9 cellular contexts compared by ENCODE assay signal in the genomic region with DNA sequence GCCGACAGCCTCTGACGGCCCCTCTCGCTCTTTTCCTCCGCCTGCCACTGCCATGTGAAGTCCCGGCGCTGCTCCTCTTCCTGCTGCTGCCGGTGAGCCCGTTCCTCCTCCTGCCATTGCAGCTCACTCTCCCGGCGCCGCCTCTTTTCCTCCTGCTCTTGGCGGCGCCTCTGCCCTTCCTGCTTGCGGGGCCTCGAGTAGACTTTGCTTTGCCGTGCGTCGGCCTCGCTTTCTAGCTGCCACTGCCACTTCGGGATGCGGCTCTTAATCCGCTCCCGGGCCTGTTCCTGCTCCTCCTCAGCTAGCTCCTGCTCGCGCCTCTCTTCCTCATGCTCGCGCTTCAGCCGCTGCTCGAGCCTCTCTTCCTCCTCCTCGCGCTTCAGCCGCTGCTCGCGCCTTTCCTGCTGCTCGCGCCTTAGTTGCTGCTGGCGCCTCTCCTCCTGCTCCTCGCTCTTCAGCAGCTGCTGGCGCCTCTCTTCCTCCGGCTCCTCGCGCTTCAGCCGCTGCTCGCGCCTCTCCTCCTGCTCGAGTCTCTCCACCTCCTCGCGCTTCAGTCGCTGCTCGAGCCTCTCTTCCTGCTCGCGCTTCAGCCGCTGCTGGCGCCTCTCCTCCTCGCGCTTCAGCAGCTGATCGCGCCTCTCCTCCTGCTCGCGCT. TPM values are rescaled to one million over a fixed set of nuclear protein-coding genes. Genes with fewer than 3 reads are reported as not detected.
DNase-seq lines count a peak whose midpoint lies in the region; FAIRE-seq and TF ChIP-seq lines count a peak whose summit lies in the region.
"Had no signal": no experiment of that assay in that cellular context is flagged by ENCODE, and none has a peak within 500 bp of the region (broad histone marks: within the 10 kb centered on the region; RNA-seq: fewer than 3 reads in every experiment).

No MANE protein-coding gene starts in this region.

- peaks cover 0 to 18% of the 10 kb centered on the region in 2 donors for H3K4me1 ChIP-seq in kidney (ENCODE audit: control insufficient read depth in 1 of 2, insufficient read depth in 1 of 2, low read depth in 1 of 2, low read length in 2 of 2)

- H3K9ac ChIP-seq in kidney (ENCODE audit: low read length in 2 of 2): no peak overlapping the region

- peak overlapping the region; percentile 51 to 55 for H3K4me3 ChIP-seq in kidney (ENCODE audit: low read length in 2 of 2)

- no peak for TF ChIP-seq CTCF in kidney (IDR thresholded peaks at IDR 0.05; ENCODE audit: borderline replicate concordance, extremely low read depth, insufficient read depth)

- DNase-seq in activated effector memory CD4-positive, alpha-beta T cell treated with anti-CD3 and anti-CD28 coated beads, Interleukin-2, amount 50 U/mL, for 16 hours: peak; percentile 65
- no peak for DNase-seq in activated effector memory CD4-positive, alpha-beta T cell treated with Interleukin-2 at 50 U/mL for 16 hours
- DNase-seq in NCI-H774 (lab: John Stamatoyannopoulos, UW): peak; percentile 38
- peak; percentile 70 for DNase-seq in astrocyte of the hippocampus (ENCODE audit: low read depth, low spot score)
- DNase-seq in kidney: peak; percentile 70
- peak in 2 of 3 experiments; percentile 11 to 18 for DNase-seq in stimulated activated CD4-positive, alpha-beta T cell treated with anti-CD3 and anti-CD28 coated beads, TNF-alpha, amount 100 ng/mL, for 24 hours (ENCODE audit: low read depth in 3 of 3)
- DNase-seq in A172 (ENCODE audit: low spot score): no peak
- DNase-seq in mesenteric fat pad (ENCODE audit: low spot score): no peak

- no peaks in the 10 kb centered on the region for H3K36me3 ChIP-seq in kidney (ENCODE audit: control insufficient read depth in 1 of 2, insufficient read depth in 2 of 2, low read length in 2 of 2)

- no peak overlapping the region for H3K27ac ChIP-seq in kidney (ENCODE audit: low read depth in 2 of 2, low read length in 2 of 2)

- H3K9me3 ChIP-seq in kidney (ENCODE audit: control insufficient read depth in 1 of 2, low read length in 2 of 2): peaks cover 0 to 3% of the 10 kb centered on the region in 2 donors

- FAIRE-seq in kidney (lab: Jason Lieb, UNC): no peak
- FAIRE-seq: GM18507 had no signal

- intact Hi-C loops in kidney (cut with DNase I): no loop called here

RNA-seq across cellular contexts. Expression of gene TCHH, which starts 4.3 kb away (rescaled TPM):
- total RNA-seq in kidney (0.13 TPM), mesenteric fat pad (1.1 TPM)
- polyA plus RNA-seq in kidney (ENCODE audit: insufficient read depth, low read depth, low replicate concordance): not detected
- 0.02 TPM in 1 of 2 replicates, not detected in the other for total RNA-seq in A172 (2014; rRNA removed; shearing (Covaris generic))

RNA-seq across cellular contexts. Expression of gene TCHHL1, which starts 22.1 kb away (rescaled TPM):
- total RNA-seq in kidney: not detected
- polyA plus RNA-seq in kidney (ENCODE audit: insufficient read depth, low read depth, low replicate concordance): not detected
- not detected in 2 replicates for total RNA-seq in A172 (2014; rRNA removed; shearing (Covaris generic))
- 0.42 TPM for total RNA-seq in mesenteric fat pad

RNA-seq across cellular contexts. Expression of gene RPTN, which starts 48.0 kb away (rescaled TPM):
- total RNA-seq in kidney (not detected), mesenteric fat pad (not detected)
- not detected for polyA plus RNA-seq in kidney (ENCODE audit: insufficient read depth, low read depth, low replicate concordance)
- not detected in 2 replicates for total RNA-seq in A172 (2014; rRNA removed; shearing (Covaris generic))

Comparison
In these comparisons a context has a peak if more than half of its experiments do, and no peak if none do; other contexts are left out.
1. DNase-seq: peak in activated effector memory CD4-positive, alpha-beta T cell treated with anti-CD3 and anti-CD28 coated beads, Interleukin-2, amount 50 U/mL, for 16 hours (single experiment), NCI-H774 (single experiment), astrocyte of the hippocampus (single experiment), kidney (single experiment) and stimulated activated CD4-positive, alpha-beta T cell treated with anti-CD3 and anti-CD28 coated beads, TNF-alpha, amount 100 ng/mL, for 24 hours (2 of 3); none in activated effector memory CD4-positive, alpha-beta T cell treated with Interleukin-2 at 50 U/mL for 16 hours (single experiment), A172 (single experiment) and mesenteric fat pad (single experiment).